ENCODE assay signal across 1 cellular context in the genomic region with DNA sequence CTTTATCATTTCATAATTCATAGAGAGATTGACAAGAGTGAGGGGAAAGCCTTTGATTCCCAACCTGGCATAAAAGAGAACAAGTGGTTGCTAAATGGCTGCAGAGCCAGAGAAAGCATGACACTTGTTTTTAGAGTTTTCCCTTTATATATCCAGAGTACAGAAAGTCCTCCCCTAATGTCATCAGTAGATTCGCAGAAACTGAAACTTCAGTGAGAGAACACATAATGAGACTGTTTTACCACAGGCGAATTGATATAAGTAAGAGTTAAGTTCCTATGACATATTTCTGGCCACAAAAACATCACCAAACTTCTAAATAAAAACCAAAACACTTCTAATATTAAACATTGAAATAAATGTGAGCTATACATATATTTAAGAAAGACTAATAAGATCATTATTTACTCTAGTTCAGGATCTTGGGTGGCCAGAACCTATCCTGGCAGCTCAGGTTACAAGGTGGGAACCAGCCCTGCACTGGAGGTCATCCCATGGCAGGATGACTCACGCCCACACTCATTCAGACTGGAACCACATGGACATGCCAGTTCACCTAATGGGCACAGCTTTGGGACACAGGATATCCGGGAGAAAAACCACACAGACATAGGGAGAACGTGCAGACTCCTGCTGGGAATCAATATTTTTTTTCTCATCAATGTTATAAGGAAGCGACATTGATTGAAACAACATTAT.
TF ChIP-seq lines count a peak whose summit lies in the region.

No MANE protein-coding gene starts in this region.

TF ChIP-seq in GM12878, 131 proteins besides CTCF, POLR2A, EP300 and RAD21:
- TF ChIP-seq RUNX3 (IDR thresholded peaks at IDR 0.05; ENCODE audit: low read length) (peak; percentile 26; the same call in 1 of the 2 replicates), YBX1 (IDR thresholded peaks at IDR 0.05) (no peak), MTA2 (IDR thresholded peaks at IDR 0.05; ENCODE audit: low read depth) (peak; percentile 61; the same call in 1 of the 2 replicates)
TF ChIP-seq in GM12878: peak in this region for 2.
